Comparison of ENCODE assay signal across 17 cellular contexts in genomic region chr20:49552007-49552406, GRCh38. TPM values are rescaled to one million over a fixed set of nuclear protein-coding genes. Genes with fewer than 3 reads are reported as not detected.
DNase-seq lines count a peak whose midpoint lies in the region; ATAC-seq and TF ChIP-seq lines count a peak whose summit lies in the region.
"Had no signal": no experiment of that assay in that cellular context is flagged by ENCODE, and none has a peak within 500 bp of the region (broad histone marks: within the 10 kb centered on the region; RNA-seq: fewer than 3 reads in every experiment).

No MANE protein-coding gene starts in this region.

- H3K27me3 Mint-ChIP-seq in activated T-cell treated with anti-CD3 and anti-CD28 coated beads, Interleukin-2, amount 50 U/mL, for 4 hours (ENCODE audit: low read depth), result peaks cover 12% of the 10 kb centered on the region

- no peak for TF ChIP-seq POLR2A in suprapubic skin (IDR thresholded peaks at IDR 0.05)

- no peaks in the 10 kb centered on the region for H3F3A ChIP-seq in PC-3 (ENCODE audit: low read length, unreplicated experiment)

- H3K36me3 ChIP-seq in PC-3 (ENCODE audit: low read depth, low read length) (no peaks in the 10 kb centered on the region), mucosa of stomach (ENCODE audit: control insufficient read depth, insufficient read depth, low read length) (no peaks in the 10 kb centered on the region), suprapubic skin (no peaks in the 10 kb centered on the region)
- H3K36me3 ChIP-seq: BE2C, gastrocnemius medialis had no signal

- H3K4me2 ChIP-seq in PC-3 (ENCODE audit: low read length), result no peak overlapping the region

- ATAC-seq in PC-3 (no peak), HG03139 (IDR thresholded peaks at IDR 0.05; ENCODE audit: unreplicated experiment) (no peak)
- no peak for ATAC-seq in activated T-cell treated with anti-CD3 and anti-CD28 coated beads, Interleukin-2, amount 50 U/mL, for 4 hours
- ATAC-seq: activated CD8-positive, alpha-beta T cell treated with anti-CD3 and anti-CD28 coated beads, Interleukin-2, amount 10 ng/mL, durations not matched to agents 7 days and 5 days; body of pancreas; gastrocnemius medialis; natural killer cell had no signal

- no peaks in the 10 kb centered on the region for H3K9me3 ChIP-seq in PC-3 (ENCODE audit: low read length)
- no peaks in the 10 kb centered on the region for H3K9me3 ChIP-seq in mucosa of stomach (ENCODE audit: control insufficient read depth, low read length)
- no peaks in the 10 kb centered on the region for H3K9me3 ChIP-seq in suprapubic skin
- H3K9me3 ChIP-seq: BE2C, body of pancreas, gastrocnemius medialis had no signal

- H3K27me3 ChIP-seq in PC-3 (ENCODE audit: low read length) (peaks cover 17% of the 10 kb centered on the region; the same call in 1 of the 2 replicates), mucosa of stomach (ENCODE audit: control insufficient read depth, insufficient read depth, low read length) (no peaks in the 10 kb centered on the region), suprapubic skin (peaks cover 5% of the 10 kb centered on the region)
- H3K27me3 ChIP-seq: body of pancreas, gastrocnemius medialis had no signal

- intact Hi-C loops in PC-3 (cut with micrococcal nuclease), result no loop called here

- H3K36me3 Mint-ChIP-seq in activated T-cell treated with anti-CD3 and anti-CD28 coated beads, Interleukin-2, amount 50 U/mL, for 4 hours (ENCODE audit: insufficient read depth), result no peaks in the 10 kb centered on the region
- H3K36me3 Mint-ChIP-seq: natural killer cell had no signal

- H3K9me2 ChIP-seq in PC-3 (replicated peaks; ENCODE audit: low read length), result no peaks in the 10 kb centered on the region

- H3K27ac ChIP-seq in PC-3 (ENCODE audit: low read length) (no peak overlapping the region), suprapubic skin (peak overlapping the region; percentile 21)
- H3K27ac ChIP-seq: body of pancreas had no signal

- H3K9me3 Mint-ChIP-seq in activated T-cell treated with anti-CD3 and anti-CD28 coated beads, Interleukin-2, amount 50 U/mL, for 4 hours, result peaks cover 4% of the 10 kb centered on the region
- H3K9me3 Mint-ChIP-seq: natural killer cell had no signal

- peaks cover 2% of the 10 kb centered on the region for H3K4me1 Mint-ChIP-seq in activated T-cell treated with anti-CD3 and anti-CD28 coated beads, Interleukin-2, amount 50 U/mL, for 4 hours (ENCODE audit: low read depth)
- H3K4me1 Mint-ChIP-seq: natural killer cell had no signal

- TF ChIP-seq CTCF in PC-3 (conservative IDR thresholded peaks at IDR 0.05; ENCODE audit: low read depth, low read length) (no peak), suprapubic skin (IDR thresholded peaks at IDR 0.05) (no peak)

- no peak overlapping the region for H3K4me3 Mint-ChIP-seq in activated T-cell treated with anti-CD3 and anti-CD28 coated beads, Interleukin-2, amount 50 U/mL, for 4 hours
- H3K4me3 Mint-ChIP-seq: activated CD8-positive, alpha-beta T cell treated with anti-CD3 and anti-CD28 coated beads, Interleukin-2, amount 10 ng/mL, durations not matched to agents 7 days and 5 days; natural killer cell had no signal

- no TSS peak for BruUV-seq in PC-3 (replicated peaks; lab: Mats Ljungman, UMichigan)

- DNase-seq in PC-3 (no peak), fibroblast of gingiva (ENCODE audit: low read depth) (peak; percentile 34), suprapubic skin (ENCODE audit: low spot score in 2 of 2) (peak in 1 of 2 donors; percentile 4), NCI-H510A (lab: John Stamatoyannopoulos, UW) (no peak), pons (ENCODE audit: low spot score) (no peak)
- no peak for DNase-seq in activated T-cell treated with anti-CD3 and anti-CD28 coated beads, Interleukin-2, amount 50 U/mL, for 4 hours
- DNase-seq: activated CD8-positive, alpha-beta T cell treated with anti-CD3 and anti-CD28 coated beads, Interleukin-2, amount 10 ng/mL, durations not matched to agents 7 days and 5 days; BE2C; body of pancreas; DMS79; effector CD8-positive, alpha-beta T cell; gastrocnemius medialis; natural killer cell; NCI-H2081; substantia nigra had no signal

- peak overlapping the region; percentile 31; the same call in 1 of the 2 replicates for H2AFZ ChIP-seq in PC-3 (ENCODE audit: low read length)

- H3K4me1 ChIP-seq in PC-3 (ENCODE audit: insufficient read depth, low read length) (no peaks in the 10 kb centered on the region; the same call in 1 of the 2 replicates), mucosa of stomach (ENCODE audit: control insufficient read depth, insufficient read depth, low read length) (peaks cover 16% of the 10 kb centered on the region), suprapubic skin (peaks cover 2% of the 10 kb centered on the region)
- H3K4me1 ChIP-seq: BE2C, body of pancreas, gastrocnemius medialis had no signal

- TF ChIP-seq EP300 in suprapubic skin (IDR thresholded peaks at IDR 0.05), result no peak

- no peak overlapping the region for H3K4me3 ChIP-seq in PC-3 (ENCODE audit: low read length)
- no peak overlapping the region for H3K4me3 ChIP-seq in mucosa of stomach (ENCODE audit: low read length)
- H3K4me3 ChIP-seq in suprapubic skin, result no peak overlapping the region
- H3K4me3 ChIP-seq: body of pancreas, gastrocnemius medialis had no signal

- no peaks in the 10 kb centered on the region for H4K20me1 ChIP-seq in PC-3 (ENCODE audit: low read length)

- CTCF ChIA-PET in PC-3 (lab: Charles Lee), result interaction anchor here (1.0 kb wide), 1 partner anchor 11 kb away, joined by 3 read pairs; no protein-coding TSS in a partner anchor

- no peaks in the 10 kb centered on the region for H3K79me2 ChIP-seq in PC-3 (ENCODE audit: low read length)

- POLR2A ChIA-PET in PC-3 (lab: Charles Lee; ENCODE audit: unreplicated experiment), result interaction anchor here (0.6 kb wide), 1 partner anchor 52 kb away, joined by 10 read pairs; no protein-coding TSS in a partner anchor

- H3K9ac ChIP-seq in PC-3 (ENCODE audit: low read length) (no peak overlapping the region), mucosa of stomach (ENCODE audit: low read length) (peak overlapping the region; percentile 25)

- WGBS in suprapubic skin, result 49% methylated on average over 1 of the region's 1 CpG

RNA-seq across cellular contexts. Expression of gene PTGIS, which starts 15.9 kb away (rescaled TPM):
- total RNA-seq in PC-3 (2014; rRNA removed) (0.18 TPM in 1 of 2 replicates, not detected in the other), suprapubic skin (10 to 100 TPM in 1 of 4 donors, 1 to 10 TPM in 3; 4.3 to 14.4 (median 7.0) TPM)
- 1 to 10 TPM; 1.6 to 2.4 (median 2.1) TPM for total RNA-seq in activated T-cell treated with anti-CD3 and anti-CD28 coated beads, Interleukin-2, amount 50 U/mL, for 4 hours
- total RNA-seq: natural killer cell had no signal
